Comparison of ENCODE assay signal across 22 cellular contexts in genomic region chr3:108897883-108898282, GRCh38. TPM values are rescaled to one million over a fixed set of nuclear protein-coding genes. Genes with fewer than 3 reads are reported as not detected.
A peak's percentile ranks its signal among the peaks of the same experiment; 100 is the strongest.
DNase-seq lines count a peak whose midpoint lies in the region; ATAC-seq and TF ChIP-seq lines count a peak whose summit lies in the region.
"Had no signal": no experiment of that assay in that cellular context is flagged by ENCODE, and none has a peak within 500 bp of the region (broad histone marks: within the 10 kb centered on the region; RNA-seq: fewer than 3 reads in every experiment).

No MANE protein-coding gene starts in this region.

- POLR2A ChIA-PET in GM10248 (lab: Yijun Ruan, JAX), result no interaction called here

- peak overlapping the region; percentile 2 for H3K4me2 ChIP-seq in Loucy (ENCODE audit: low read depth, low read length, poor library complexity, severe bottlenecking)
- no peak overlapping the region for H3K4me2 ChIP-seq in GM23338

- intact Hi-C loops in ovary (cut with DNase I), result no loop called here

- no peaks in the 10 kb centered on the region for H3K4me1 Mint-ChIP-seq in GM23338
- H3K4me1 Mint-ChIP-seq: memory B cell, nephron progenitor cell had no signal

- 33 to 72% (median 58%) methylated on average over 3 of the region's 3 CpGs for WGBS in ovary, 3 donors

- H3K36me3 ChIP-seq in Loucy (ENCODE audit: insufficient read depth, low read length) (no peaks in the 10 kb centered on the region), ovary (no peaks in the 10 kb centered on the region), GM23338 (ENCODE audit: insufficient read depth) (no peaks in the 10 kb centered on the region)
- H3K36me3 ChIP-seq: esophagus squamous epithelium, SJSA1, suprapubic skin had no signal

- no peaks in the 10 kb centered on the region for H3K27me3 ChIP-seq in Loucy (ENCODE audit: insufficient read depth, low read length, poor library complexity, severe bottlenecking)
- H3K27me3 ChIP-seq in ovary, result no peaks in the 10 kb centered on the region
- no peaks in the 10 kb centered on the region for H3K27me3 ChIP-seq in GM23338 (ENCODE audit: insufficient read depth)
- H3K27me3 ChIP-seq: esophagus squamous epithelium, SJSA1, suprapubic skin had no signal

- no peak overlapping the region for H3K27ac Mint-ChIP-seq in GM23338
- H3K27ac Mint-ChIP-seq: HFFc6, memory B cell, nephron progenitor cell had no signal

- H3K36me3 Mint-ChIP-seq in GM23338 (ENCODE audit: low read depth), result no peaks in the 10 kb centered on the region
- H3K36me3 Mint-ChIP-seq: memory B cell had no signal

- H3K9me2 ChIP-seq in Loucy (replicated peaks; ENCODE audit: low read depth, low read length) (no peaks in the 10 kb centered on the region), GM23338 (ENCODE audit: insufficient read depth) (0 out of 2 replicates have a peak, but pooled peaks cover 3% of the 10 kb centered on the region)

- H3K9me3 ChIP-seq in Loucy (ENCODE audit: insufficient read depth, low read depth, low read length), result no peaks in the 10 kb centered on the region
- no peaks in the 10 kb centered on the region for H3K9me3 ChIP-seq in ovary
- H3K9me3 ChIP-seq: esophagus squamous epithelium, SJSA1, suprapubic skin had no signal

- peak; percentile 82 for ATAC-seq in GM18520 (IDR thresholded peaks at IDR 0.05; ENCODE audit: unreplicated experiment)
- ATAC-seq in GM21619 (IDR thresholded peaks at IDR 0.05; ENCODE audit: unreplicated experiment), result peak; percentile 62
- no peak for ATAC-seq in GM19463 (IDR thresholded peaks at IDR 0.05; ENCODE audit: unreplicated experiment)
- ATAC-seq in GM23338, result no peak

- TF ChIP-seq CTCF in GM10248 (IDR thresholded peaks at IDR 0.05; ENCODE audit: control extremely low read depth, extremely low read depth, low read depth, missing control alignments), result no peak
- no peak for TF ChIP-seq CTCF in Loucy (conservative IDR thresholded peaks at IDR 0.05; ENCODE audit: low read length)
- no peak for TF ChIP-seq CTCF in ovary (IDR thresholded peaks at IDR 0.05)
- no peak for TF ChIP-seq CTCF in GM23338 (conservative IDR thresholded peaks at IDR 0.05; ENCODE audit: low read depth in 2 of 2)

- H3K27ac ChIP-seq in ovary (no peak overlapping the region), GM23338 (ENCODE audit: low read depth) (no peak overlapping the region)
- H3K27ac ChIP-seq: esophagus squamous epithelium, SJSA1, suprapubic skin had no signal

- no peak overlapping the region for H3K4me3 ChIP-seq in Loucy (ENCODE audit: low read length, poor library complexity, severe bottlenecking)
- H3K4me3 ChIP-seq in ovary, result no peak overlapping the region
- no peak overlapping the region for H3K4me3 ChIP-seq in GM23338
- H3K4me3 ChIP-seq: esophagus squamous epithelium, SJSA1, suprapubic skin had no signal

- H2AFZ ChIP-seq in Loucy (ENCODE audit: low read length), result no peak overlapping the region
- no peak overlapping the region for H2AFZ ChIP-seq in GM23338

- H4K20me1 ChIP-seq in Loucy (ENCODE audit: insufficient read depth, low read length, poor library complexity, severe bottlenecking) (no peaks in the 10 kb centered on the region), GM23338 (replicated peaks; ENCODE audit: insufficient read depth) (no peaks in the 10 kb centered on the region)

- no peak overlapping the region for H3K9ac ChIP-seq in Loucy (ENCODE audit: low read depth, low read length, poor library complexity, severe bottlenecking)

- CTCF ChIA-PET in GM10248 (lab: Yijun Ruan, JAX), result interaction anchor here (0.9 to 1.6 kb wide), 5 partner anchors 8 to 420 kb away, joined by 3 to 14 read pairs (median 4); no protein-coding TSS in a partner anchor

- no peaks in the 10 kb centered on the region for H3K27me3 Mint-ChIP-seq in GM23338 (ENCODE audit: insufficient read depth, low read depth, poor library complexity)

- TF ChIP-seq POLR2A in ovary (IDR thresholded peaks at IDR 0.05), result no peak

- DNase-seq in GM10248 (ENCODE audit: extremely low spot score) (peak; percentile 32), ovary (no peak), GM23338 (ENCODE audit: low spot score) (no peak), kidney tubule cell (ENCODE audit: low spot score) (no peak)
- DNase-seq: activated CD4-positive, alpha-beta T cell treated with anti-CD3 and anti-CD28 coated beads, Interleukin-2, amount 50 U/mL, for 48 hours; COR-L47; esophagus squamous epithelium; HFFc6; NCI-H1930; nephron progenitor cell; stimulated activated CD4-positive, alpha-beta T cell treated with anti-CD3 and anti-CD28 coated beads, Interleukin-15, amount 100 ng/mL, for 24 hours; T1000 had no signal

- H3F3A ChIP-seq in Loucy (ENCODE audit: low read depth), result no peaks in the 10 kb centered on the region
- no peaks in the 10 kb centered on the region for H3F3A ChIP-seq in GM23338 (replicated peaks; ENCODE audit: low read depth)

- TF ChIP-seq EP300 in ovary (IDR thresholded peaks at IDR 0.05), result no peak

- no peaks in the 10 kb centered on the region for H3K9me3 Mint-ChIP-seq in GM23338
- H3K9me3 Mint-ChIP-seq: HFFc6 had no signal

- no peak overlapping the region for H3K4me3 Mint-ChIP-seq in GM23338
- H3K4me3 Mint-ChIP-seq: HFFc6, memory B cell, nephron progenitor cell had no signal

- H3K4me1 ChIP-seq in Loucy (ENCODE audit: insufficient read depth, low read length, poor library complexity, severe bottlenecking) (no peaks in the 10 kb centered on the region), ovary (ENCODE audit: insufficient read depth) (no peaks in the 10 kb centered on the region), GM23338 (ENCODE audit: insufficient read depth) (no peaks in the 10 kb centered on the region)
- H3K4me1 ChIP-seq: esophagus squamous epithelium, SJSA1, suprapubic skin had no signal

- H3K79me2 ChIP-seq in Loucy (ENCODE audit: insufficient read depth, low read length), result no peaks in the 10 kb centered on the region
- no peaks in the 10 kb centered on the region for H3K79me2 ChIP-seq in GM23338 (replicated peaks; ENCODE audit: insufficient read depth)

TF ChIP-seq in GM23338, 12 proteins besides CTCF, POLR2A, EP300 and RAD21 (continues in another document):
- no peak for TF ChIP-seq JUNB (IDR thresholded peaks at IDR 0.05; ENCODE audit: unreplicated experiment)
- TF ChIP-seq CREB1 (CRISPR knock-in tag; IDR thresholded peaks at IDR 0.05; ENCODE audit: low read depth), result no peak
- no peak for TF ChIP-seq EZH2phosphoT487 (IDR thresholded peaks at IDR 0.05; ENCODE audit: unreplicated experiment)
- TF ChIP-seq, protein P1, sequence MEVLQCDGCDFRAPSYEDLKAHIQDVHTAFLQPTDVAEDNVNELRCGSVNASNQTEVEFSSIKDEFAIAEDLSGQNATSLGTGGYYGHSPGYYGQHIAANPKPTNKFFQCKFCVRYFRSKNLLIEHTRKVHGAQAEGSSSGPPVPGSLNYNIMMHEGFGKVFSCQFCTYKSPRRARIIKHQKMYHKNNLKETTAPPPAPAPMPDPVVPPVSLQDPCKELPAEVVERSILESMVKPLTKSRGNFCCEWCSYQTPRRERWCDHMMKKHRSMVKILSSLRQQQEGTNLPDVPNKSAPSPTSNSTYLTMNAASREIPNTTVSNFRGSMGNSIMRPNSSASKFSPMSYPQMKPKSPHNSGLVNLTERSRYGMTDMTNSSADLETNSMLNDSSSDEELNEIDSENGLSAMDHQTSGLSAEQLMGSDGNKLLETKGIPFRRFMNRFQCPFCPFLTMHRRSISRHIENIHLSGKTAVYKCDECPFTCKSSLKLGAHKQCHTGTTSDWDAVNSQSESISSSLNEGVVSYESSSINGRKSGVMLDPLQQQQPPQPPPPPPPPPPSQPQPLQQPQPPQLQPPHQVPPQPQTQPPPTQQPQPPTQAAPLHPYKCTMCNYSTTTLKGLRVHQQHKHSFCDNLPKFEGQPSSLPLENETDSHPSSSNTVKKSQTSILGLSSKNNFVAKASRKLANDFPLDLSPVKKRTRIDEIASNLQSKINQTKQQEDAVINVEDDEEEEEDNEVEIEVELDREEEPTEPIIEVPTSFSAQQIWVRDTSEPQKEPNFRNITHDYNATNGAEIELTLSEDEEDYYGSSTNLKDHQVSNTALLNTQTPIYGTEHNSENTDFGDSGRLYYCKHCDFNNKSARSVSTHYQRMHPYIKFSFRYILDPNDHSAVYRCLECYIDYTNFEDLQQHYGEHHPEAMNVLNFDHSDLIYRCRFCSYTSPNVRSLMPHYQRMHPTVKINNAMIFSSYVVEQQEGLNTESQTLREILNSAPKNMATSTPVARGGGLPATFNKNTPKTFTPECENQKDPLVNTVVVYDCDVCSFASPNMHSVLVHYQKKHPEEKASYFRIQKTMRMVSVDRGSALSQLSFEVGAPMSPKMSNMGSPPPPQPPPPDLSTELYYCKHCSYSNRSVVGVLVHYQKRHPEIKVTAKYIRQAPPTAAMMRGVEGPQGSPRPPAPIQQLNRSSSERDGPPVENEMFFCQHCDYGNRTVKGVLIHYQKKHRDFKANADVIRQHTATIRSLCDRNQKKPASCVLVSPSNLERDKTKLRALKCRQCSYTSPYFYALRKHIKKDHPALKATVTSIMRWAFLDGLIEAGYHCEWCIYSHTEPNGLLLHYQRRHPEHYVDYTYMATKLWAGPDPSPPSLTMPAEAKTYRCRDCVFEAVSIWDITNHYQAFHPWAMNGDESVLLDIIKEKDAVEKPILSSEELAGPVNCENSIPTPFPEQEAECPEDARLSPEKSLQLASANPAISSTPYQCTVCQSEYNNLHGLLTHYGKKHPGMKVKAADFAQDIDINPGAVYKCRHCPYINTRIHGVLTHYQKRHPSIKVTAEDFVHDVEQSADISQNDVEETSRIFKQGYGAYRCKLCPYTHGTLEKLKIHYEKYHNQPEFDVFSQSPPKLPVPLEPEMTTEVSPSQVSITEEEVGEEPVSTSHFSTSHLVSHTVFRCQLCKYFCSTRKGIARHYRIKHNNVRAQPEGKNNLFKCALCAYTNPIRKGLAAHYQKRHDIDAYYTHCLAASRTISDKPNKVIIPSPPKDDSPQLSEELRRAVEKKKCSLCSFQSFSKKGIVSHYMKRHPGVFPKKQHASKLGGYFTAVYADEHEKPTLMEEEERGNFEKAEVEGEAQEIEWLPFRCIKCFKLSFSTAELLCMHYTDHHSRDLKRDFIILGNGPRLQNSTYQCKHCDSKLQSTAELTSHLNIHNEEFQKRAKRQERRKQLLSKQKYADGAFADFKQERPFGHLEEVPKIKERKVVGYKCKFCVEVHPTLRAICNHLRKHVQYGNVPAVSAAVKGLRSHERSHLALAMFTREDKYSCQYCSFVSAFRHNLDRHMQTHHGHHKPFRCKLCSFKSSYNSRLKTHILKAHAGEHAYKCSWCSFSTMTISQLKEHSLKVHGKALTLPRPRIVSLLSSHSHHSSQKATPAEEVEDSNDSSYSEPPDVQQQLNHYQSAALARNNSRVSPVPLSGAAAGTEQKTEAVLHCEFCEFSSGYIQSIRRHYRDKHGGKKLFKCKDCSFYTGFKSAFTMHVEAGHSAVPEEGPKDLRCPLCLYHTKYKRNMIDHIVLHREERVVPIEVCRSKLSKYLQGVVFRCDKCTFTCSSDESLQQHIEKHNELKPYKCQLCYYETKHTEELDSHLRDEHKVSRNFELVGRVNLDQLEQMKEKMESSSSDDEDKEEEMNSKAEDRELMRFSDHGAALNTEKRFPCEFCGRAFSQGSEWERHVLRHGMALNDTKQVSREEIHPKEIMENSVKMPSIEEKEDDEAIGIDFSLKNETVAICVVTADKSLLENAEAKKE (CRISPR knock-in tag; IDR thresholded peaks at IDR 0.05), result no peak
- TF ChIP-seq STAT1 (IDR thresholded peaks at IDR 0.05; ENCODE audit: unreplicated experiment), result no peak

RNA-seq across cellular contexts. Expression of gene GUCA1C, which starts 55.8 kb away (rescaled TPM):
- not detected for total RNA-seq in ovary
- polyA plus RNA-seq in ovary, result 1 to 10 TPM in 1 of 2 donors, under 1 TPM in 1; 0.38 to 1.8 TPM
- total RNA-seq in GM23338 (2014; rRNA removed; shearing (Covaris generic)), result not detected in 2 replicates
- polyA plus RNA-seq in GM23338 (2016; fragmentation: Nextera tagmentation; extraction: Ambion mirVana), result not detected in 2 replicates
- total RNA-seq: bronchial epithelial cell, esophagus squamous epithelium, HFFc6, NCI-H460, OCI-LY7, SJSA1, suprapubic skin had no signal

Comparison
In these comparisons a context has a peak if more than half of its experiments do, and no peak if none do; other contexts are left out.
1. ATAC-seq: peak in GM18520 (single experiment) and GM21619 (single experiment); none in GM19463 (single experiment) and GM23338 (single experiment).